17 cellular contexts compared by ENCODE assay signal in the genomic region with DNA sequence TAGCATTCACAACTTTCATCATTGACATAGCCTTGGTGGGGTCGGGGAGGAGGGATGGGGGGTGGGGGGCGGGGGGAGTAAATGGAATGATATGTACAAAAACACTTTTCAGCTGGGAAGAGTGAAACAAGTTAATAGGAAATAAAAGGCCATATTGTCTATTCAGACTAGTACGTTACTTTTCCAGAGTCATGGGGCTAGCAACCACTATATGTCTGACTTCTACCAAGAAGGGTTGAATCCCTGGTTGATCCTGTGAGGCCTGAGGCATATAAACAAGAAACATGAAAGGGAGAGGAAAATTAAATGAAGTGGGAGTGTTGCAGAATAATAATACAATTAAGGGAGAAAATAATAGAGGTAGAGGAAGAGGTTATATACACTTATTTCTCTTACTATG.
DNase-seq lines count a peak whose midpoint lies in the region; ATAC-seq and TF ChIP-seq lines count a peak whose summit lies in the region.
"Had no signal": no experiment of that assay in that cellular context is flagged by ENCODE, and none has a peak within 500 bp of the region (broad histone marks: within the 10 kb centered on the region; RNA-seq: fewer than 3 reads in every experiment).

No MANE protein-coding gene starts in this region.

- 85 to 87% methylated on average over 3 of the region's 3 CpGs for WGBS in heart right ventricle, 2 donors
- WGBS in prostate gland, result 51% methylated on average over 3 of the region's 3 CpGs

- H3K4me3 ChIP-seq in heart right ventricle, result no peak overlapping the region
- H3K4me3 ChIP-seq in prostate gland, result no peak overlapping the region
- no peak overlapping the region for H3K4me3 ChIP-seq in uterus

- DNase-seq in heart right ventricle (no peak), left cardiac atrium (no peak), dermis blood vessel endothelial cell (peak; percentile 34), prostate gland (ENCODE audit: low spot score) (no peak), uterus (no peak), DMS 273 treated with DMSO at 0.1 percent for 48 hours (lab: John Stamatoyannopoulos, UW) (no peak), NCI-H2227 (lab: John Stamatoyannopoulos, UW; ENCODE audit: unreplicated experiment) (no peak), NCI-H774 (lab: John Stamatoyannopoulos, UW) (no peak)
- DNase-seq: activated B cell treated with CpG ODN at 0.5 μM for 24 hours; activated effector memory CD4-positive, alpha-beta T cell treated with Interleukin-2 at 50 U/mL for 16 hours; amygdala; CD4-positive, CD25-positive, alpha-beta regulatory T cell; cortex of kidney; head of caudate nucleus; NCI-H1694 treated with DMSO at 0.1 percent for 48 hours; NCI-H510A; stimulated activated CD4-positive, alpha-beta T cell treated with anti-CD3 and anti-CD28 coated beads, Interleukin-4, amount 100 ng/mL, for 24 hours had no signal

- H3K9me3 ChIP-seq in heart right ventricle (no peaks in the 10 kb centered on the region), prostate gland (no peaks in the 10 kb centered on the region), uterus (no peaks in the 10 kb centered on the region)

- TF ChIP-seq POLR2A in prostate gland (IDR thresholded peaks at IDR 0.05) (no peak), uterus (IDR thresholded peaks at IDR 0.05) (no peak)

- H3K27ac ChIP-seq in heart right ventricle, result peak overlapping the region in 9 of 10 donors; percentile 1 to 88 (median 74)
- peak overlapping the region; percentile 44 to 77 for H3K27ac ChIP-seq in prostate gland
- peak overlapping the region; percentile 53 to 79 for H3K27ac ChIP-seq in uterus

- intact Hi-C loops in heart right ventricle (cut with DNase I), result no loop called here
- intact Hi-C loops in left cardiac atrium (cut with DNase I), result no loop called here
- intact Hi-C loops in prostate gland (cut with DNase I), result loop anchor here (5.0 kb wide), 1 partner anchor 66 kb away; no protein-coding TSS in a partner anchor
- intact Hi-C loops in uterus (cut with DNase I; ENCODE audit: low total_unique reads), result no loop called here

- H3K27me3 ChIP-seq in heart right ventricle (no peaks in the 10 kb centered on the region), prostate gland (replicated peaks; ENCODE audit: insufficient read depth) (no peaks in the 10 kb centered on the region), uterus (no peaks in the 10 kb centered on the region)

- peaks cover 7 to 81% (median 51%) of the 10 kb centered on the region in 9 donors for H3K4me1 ChIP-seq in heart right ventricle
- H3K4me1 ChIP-seq in prostate gland (replicated peaks), result peaks cover 37% of the 10 kb centered on the region
- H3K4me1 ChIP-seq in uterus, result peaks cover 3 to 20% of the 10 kb centered on the region in 2 donors

- TF ChIP-seq CTCF in heart right ventricle (IDR thresholded peaks at IDR 0.05), result no peak
- no peak for TF ChIP-seq CTCF in prostate gland (IDR thresholded peaks at IDR 0.05)
- no peak for TF ChIP-seq CTCF in uterus (IDR thresholded peaks at IDR 0.05)

- no peaks in the 10 kb centered on the region for H3K36me3 ChIP-seq in heart right ventricle
- no peaks in the 10 kb centered on the region for H3K36me3 ChIP-seq in prostate gland
- no peaks in the 10 kb centered on the region for H3K36me3 ChIP-seq in uterus

- ATAC-seq in heart right ventricle (no peak), left cardiac atrium (no peak)
